1 cellular context compared by ENCODE assay signal in the genomic region with DNA sequence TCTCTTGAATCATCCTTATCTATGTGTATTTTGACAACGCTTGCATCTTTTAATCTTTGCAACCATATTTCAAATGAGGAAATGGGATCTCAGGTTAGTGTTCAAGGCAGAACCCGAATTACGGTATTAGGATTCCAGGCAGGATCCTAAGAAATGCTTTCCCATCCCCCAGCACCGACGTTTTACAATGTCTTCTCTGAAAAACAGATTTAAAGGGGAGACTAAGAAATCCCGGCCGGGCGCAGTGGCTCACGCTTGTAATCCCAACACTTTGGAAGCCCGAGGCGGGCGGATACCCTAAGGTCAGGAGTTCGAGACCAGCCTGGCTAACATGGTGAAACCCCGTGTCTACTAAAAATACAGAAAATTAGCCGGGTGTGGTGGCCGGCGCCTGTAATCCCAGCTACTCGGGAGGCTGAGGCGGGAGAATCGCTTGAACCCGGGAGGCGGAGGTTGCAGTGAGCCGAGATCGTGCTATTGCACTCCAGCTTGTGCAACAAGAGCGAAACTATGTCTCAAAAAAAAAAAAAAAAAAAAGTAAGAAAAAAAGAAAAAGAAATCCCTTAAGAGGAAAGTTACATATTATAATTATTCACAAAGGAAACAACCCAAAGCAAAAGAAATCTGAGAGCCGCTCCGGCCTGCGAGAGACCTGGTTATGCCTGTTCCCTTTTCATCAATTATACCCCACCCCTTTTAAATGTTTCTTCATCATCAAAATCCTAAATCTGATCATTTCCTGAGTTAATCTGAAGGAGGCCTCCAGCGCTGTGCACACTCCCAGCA.
TF ChIP-seq lines count a peak whose summit lies in the region.

No MANE protein-coding gene starts in this region.

TF ChIP-seq in neural cell, 6 proteins besides CTCF, POLR2A, EP300 and RAD21 (continued from another document):
- TF ChIP-seq POLR2AphosphoS5 (IDR thresholded peaks at IDR 0.05) (no peak), MXI1 (conservative IDR thresholded peaks at IDR 0.05; ENCODE audit: poor library complexity, severe bottlenecking) (no peak), TAF1 (IDR thresholded peaks at IDR 0.05; ENCODE audit: low read depth) (no peak)
